In genomic region chr2:96212336-96212735, GRCh38 we compare ENCODE assay signal across 32 cellular contexts.
"Had no signal": no experiment of that assay in that cellular context is flagged by ENCODE, and none has a peak within 500 bp of the region (broad histone marks: within the 10 kb centered on the region; RNA-seq: fewer than 3 reads in every experiment).

No MANE protein-coding gene starts in this region.

- H3K4me3 ChIP-seq: adrenal gland, body of pancreas, esophagus muscularis mucosa, gastrocnemius medialis, heart left ventricle had no signal

- ATAC-seq: activated CD4-positive, CD25-positive, alpha-beta regulatory T cell treated with anti-CD3 and anti-CD28 coated beads, Interleukin-2, amount 50 U/mL, for 24 hours; activated CD8-positive, alpha-beta T cell treated with anti-CD3 and anti-CD28 coated beads for 36 hours; activated naive CD8-positive, alpha-beta T cell treated with anti-CD3 and anti-CD28 coated beads, Interleukin-2, amount 50 U/mL, for 24 hours; activated T-cell treated with anti-CD3 and anti-CD28 coated beads, Interleukin-2, amount 50 U/mL, for 4 hours; activated T-helper 17 cell treated with anti-CD3 and anti-CD28 coated beads, Interleukin-2, amount 50 U/mL, for 72 hours; body of pancreas; effector memory CD8-positive, alpha-beta T cell; foreskin keratinocyte; gastrocnemius medialis; heart left ventricle had no signal

- DNase-seq: activated B cell treated with CpG ODN at 0.5 μM for 24 hours; activated CD4-positive, alpha-beta T cell treated with anti-CD3 and anti-CD28 coated beads for 48 hours; activated CD4-positive, alpha-beta T cell treated with anti-CD3 and anti-CD28 coated beads, Interleukin-2, amount 50 U/mL, for 1 hour; activated CD4-positive, alpha-beta T cell treated with anti-CD3 and anti-CD28 coated beads, Interleukin-2, amount 50 U/mL, for 48 hours; activated CD8-positive, alpha-beta memory T cell treated with anti-CD3 and anti-CD28 coated beads for 24 hours; activated CD8-positive, alpha-beta T cell treated with anti-CD3 and anti-CD28 coated beads for 36 hours; activated effector memory CD4-positive, alpha-beta T cell treated with Interleukin-2 at 50 U/mL for 16 hours; activated gamma-delta T cell treated with Interleukin-2 at 50 U/mL for 16 hours; activated naive CD4-positive, alpha-beta T cell treated with anti-CD3 and anti-CD28 coated beads for 36 hours; activated naive CD8-positive, alpha-beta T cell treated with anti-CD3 and anti-CD28 coated beads for 36 hours; activated naive CD8-positive, alpha-beta T cell treated with anti-CD3 and anti-CD28 coated beads, Interleukin-2, amount 50 U/mL, for 24 hours; activated T-cell treated with anti-CD3 and anti-CD28 coated beads, Interleukin-2, amount 50 U/mL, for 4 hours; adrenal gland; amygdala; aorta; body of pancreas; caudate nucleus; cortex of kidney; dermis blood vessel endothelial cell; effector CD4-positive, alpha-beta T cell; effector memory CD8-positive, alpha-beta T cell; erythroblast; foreskin keratinocyte; gastrocnemius medialis; glutamatergic neuron; heart left ventricle; T1000; WERI-Rb-1 had no signal

- FAIRE-seq: colon had no signal

- H3K36me3 ChIP-seq: adrenal gland, esophagus muscularis mucosa, gastrocnemius medialis had no signal

- H3K27ac ChIP-seq: adrenal gland, body of pancreas, esophagus muscularis mucosa, foreskin keratinocyte, gastrocnemius medialis, heart left ventricle, WERI-Rb-1 had no signal

- H3K27me3 ChIP-seq: adrenal gland, body of pancreas, esophagus muscularis mucosa, foreskin keratinocyte, gastrocnemius medialis, heart left ventricle had no signal

- H3K4me1 ChIP-seq: foreskin keratinocyte had no signal

- H3K9me3 ChIP-seq: adrenal gland, body of pancreas, esophagus muscularis mucosa, gastrocnemius medialis, heart left ventricle had no signal
